In genomic region chr17:78377858-78378224, GRCh38 we compare ENCODE assay signal across 8 cellular contexts. TPM values are rescaled to one million over a fixed set of nuclear protein-coding genes. Genes with fewer than 3 reads are reported as not detected.
DNase-seq lines count a peak whose midpoint lies in the region; ATAC-seq and TF ChIP-seq lines count a peak whose summit lies in the region.

No MANE protein-coding gene starts in this region.

- H3K4me3 ChIP-seq in adipocyte (ENCODE audit: low read length) = peak overlapping the region; percentile 98
- H3K4me3 ChIP-seq in kidney epithelial cell (ENCODE audit: low read depth, low read length) = peak overlapping the region; percentile 69
- H3K4me3 ChIP-seq in suprapubic skin = peak overlapping the region; percentile 100

- H3K9ac ChIP-seq in adipocyte (ENCODE audit: low read length) = peak overlapping the region; percentile 98

- ATAC-seq in HG02678 (IDR thresholded peaks at IDR 0.05; ENCODE audit: unreplicated experiment) = no peak

- H3K9me3 ChIP-seq in adipocyte (ENCODE audit: control insufficient read depth, low read length) (no peaks in the 10 kb centered on the region), suprapubic skin (no peaks in the 10 kb centered on the region)

- peak overlapping the region; percentile 64 for H3K4me3 Mint-ChIP-seq in T-helper 1 cell treated with Interleukin-12 subunit alpha and Interleukin-12 subunit beta and Interleukin-4 antibody, amounts not matched to agents 30 μg/mL and 1 μg/mL, for 36 hours

- TF ChIP-seq CTCF in kidney epithelial cell (IDR thresholded peaks at IDR 0.05; ENCODE audit: insufficient read depth, low read length, poor library complexity, severe bottlenecking) (no peak), suprapubic skin (IDR thresholded peaks at IDR 0.05) (no peak)

- no peak for TF ChIP-seq EP300 in suprapubic skin (IDR thresholded peaks at IDR 0.05)

- peak overlapping the region; percentile 81 for H3K27ac Mint-ChIP-seq in T-helper 1 cell treated with Interleukin-12 subunit alpha and Interleukin-12 subunit beta and Interleukin-4 antibody, amounts not matched to agents 30 μg/mL and 1 μg/mL, for 36 hours

- no peak for TF ChIP-seq POLR2A in suprapubic skin (IDR thresholded peaks at IDR 0.05)

- no peaks in the 10 kb centered on the region for H3K9me3 Mint-ChIP-seq in T-helper 1 cell treated with Interleukin-12 subunit alpha and Interleukin-12 subunit beta and Interleukin-4 antibody, amounts not matched to agents 30 μg/mL and 1 μg/mL, for 36 hours

- H3K4me1 Mint-ChIP-seq in T-helper 1 cell treated with Interleukin-12 subunit alpha and Interleukin-12 subunit beta and Interleukin-4 antibody, amounts not matched to agents 30 μg/mL and 1 μg/mL, for 36 hours (ENCODE audit: low read depth) = peaks cover 37% of the 10 kb centered on the region

- H3K27me3 ChIP-seq in adipocyte (replicated peaks; ENCODE audit: control insufficient read depth, insufficient read depth, low read length) = no peaks in the 10 kb centered on the region
- no peaks in the 10 kb centered on the region for H3K27me3 ChIP-seq in kidney epithelial cell (ENCODE audit: control insufficient read depth, insufficient read depth, low read length)
- no peaks in the 10 kb centered on the region for H3K27me3 ChIP-seq in suprapubic skin

- 57% methylated on average over 12 of the region's 14 CpGs for WGBS in suprapubic skin

- H3K4me1 ChIP-seq in adipocyte (ENCODE audit: control insufficient read depth, insufficient read depth, low read length) (peaks cover 76% of the 10 kb centered on the region), suprapubic skin (peaks cover 76% of the 10 kb centered on the region)

- no peak for DNase-seq in T-helper 1 cell
- no peak for DNase-seq in adipocyte (ENCODE audit: low read depth)
- DNase-seq in kidney epithelial cell (ENCODE audit: low read depth) = no peak
- no peak for DNase-seq in suprapubic skin (ENCODE audit: low spot score in 2 of 2)
- DNase-seq in DMS114 treated with DMSO at 0.1 percent for 48 hours (lab: John Stamatoyannopoulos, UW; ENCODE audit: unreplicated experiment) = no peak
- DNase-seq in stimulated activated naive CD4-positive, alpha-beta T cell treated with Interleukin-2 at 50 U/mL for 16 hours (lab: John Stamatoyannopoulos, UW) = no peak

- H3K36me3 ChIP-seq in adipocyte (ENCODE audit: control insufficient read depth, insufficient read depth, low read length, severe bottlenecking) = peaks cover 6% of the 10 kb centered on the region
- H3K36me3 ChIP-seq in kidney epithelial cell (ENCODE audit: control insufficient read depth, insufficient read depth, low read length) = no peaks in the 10 kb centered on the region
- no peaks in the 10 kb centered on the region for H3K36me3 ChIP-seq in suprapubic skin

- peak overlapping the region; percentile 93 for H3K27ac ChIP-seq in suprapubic skin

- H3K36me3 Mint-ChIP-seq in T-helper 1 cell treated with Interleukin-12 subunit alpha and Interleukin-12 subunit beta and Interleukin-4 antibody, amounts not matched to agents 30 μg/mL and 1 μg/mL, for 36 hours (ENCODE audit: low read depth) = peaks cover 19% of the 10 kb centered on the region

- no peaks in the 10 kb centered on the region for H3K27me3 Mint-ChIP-seq in T-helper 1 cell treated with Interleukin-12 subunit alpha and Interleukin-12 subunit beta and Interleukin-4 antibody, amounts not matched to agents 30 μg/mL and 1 μg/mL, for 36 hours (ENCODE audit: low read depth)

RNA-seq across cellular contexts. Expression of gene PGS1, which starts 0.6 kb away (rescaled TPM):
- 32.8 and 34.5 TPM in 2 replicates for total RNA-seq in kidney epithelial cell
- total RNA-seq in suprapubic skin = 10 to 100 TPM; 23.9 to 51.7 (median 34.2) TPM

RNA-seq across cellular contexts. Expression of gene SOCS3, which starts 18.0 kb away (rescaled TPM):
- total RNA-seq in kidney epithelial cell = 36.0 and 39.2 TPM in 2 replicates
- 100 to 1,000 TPM in 1 of 4 donors, 10 to 100 TPM in 3; 33.2 to 264 (median 60.9) TPM for total RNA-seq in suprapubic skin
